1 cellular context compared by ENCODE assay signal in the genomic region with DNA sequence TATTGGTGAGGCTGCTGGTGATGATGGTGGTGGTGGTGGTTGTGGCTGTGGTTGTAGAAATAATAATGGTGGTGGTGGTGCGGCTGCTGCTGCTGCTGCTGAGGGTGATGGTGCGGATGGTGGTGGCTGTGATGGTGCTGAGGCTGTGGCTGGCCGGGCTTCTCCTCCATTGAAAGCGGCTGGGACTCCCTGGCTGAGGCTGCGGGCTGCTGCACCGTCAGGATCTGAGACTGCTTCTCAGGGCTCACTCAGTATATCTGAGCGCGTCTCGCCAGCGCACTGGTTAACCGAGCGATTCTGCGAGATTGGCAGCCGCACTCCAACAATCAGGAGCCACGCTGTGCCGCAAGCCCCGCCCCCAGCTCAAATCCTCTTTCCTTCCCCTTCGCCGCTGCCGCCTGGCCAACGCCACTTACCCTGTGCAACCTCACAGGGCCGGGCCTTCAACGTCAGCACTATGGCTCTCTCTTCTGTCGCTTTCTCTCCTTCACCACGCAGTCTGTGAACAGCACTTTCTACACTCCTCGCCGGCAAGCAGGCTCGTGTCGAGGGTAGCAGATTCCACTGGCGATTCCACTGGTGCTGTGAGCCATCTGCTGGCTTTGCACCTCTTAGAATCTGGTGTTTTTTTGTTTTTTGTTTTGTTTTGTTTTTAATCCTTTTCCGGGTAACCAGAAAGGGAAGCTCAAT.
TF ChIP-seq lines count a peak whose summit lies in the region.

Gene NUFIP2 (minus strand): TSS at position 259 of the 690 bp plus-strand sequence. CDS start 89 bp downstream, at position 170.

TF ChIP-seq in HepG2, 621 proteins besides CTCF, POLR2A, EP300 and RAD21 (continued from another document and continues in another):
- TF ChIP-seq, protein P1, sequence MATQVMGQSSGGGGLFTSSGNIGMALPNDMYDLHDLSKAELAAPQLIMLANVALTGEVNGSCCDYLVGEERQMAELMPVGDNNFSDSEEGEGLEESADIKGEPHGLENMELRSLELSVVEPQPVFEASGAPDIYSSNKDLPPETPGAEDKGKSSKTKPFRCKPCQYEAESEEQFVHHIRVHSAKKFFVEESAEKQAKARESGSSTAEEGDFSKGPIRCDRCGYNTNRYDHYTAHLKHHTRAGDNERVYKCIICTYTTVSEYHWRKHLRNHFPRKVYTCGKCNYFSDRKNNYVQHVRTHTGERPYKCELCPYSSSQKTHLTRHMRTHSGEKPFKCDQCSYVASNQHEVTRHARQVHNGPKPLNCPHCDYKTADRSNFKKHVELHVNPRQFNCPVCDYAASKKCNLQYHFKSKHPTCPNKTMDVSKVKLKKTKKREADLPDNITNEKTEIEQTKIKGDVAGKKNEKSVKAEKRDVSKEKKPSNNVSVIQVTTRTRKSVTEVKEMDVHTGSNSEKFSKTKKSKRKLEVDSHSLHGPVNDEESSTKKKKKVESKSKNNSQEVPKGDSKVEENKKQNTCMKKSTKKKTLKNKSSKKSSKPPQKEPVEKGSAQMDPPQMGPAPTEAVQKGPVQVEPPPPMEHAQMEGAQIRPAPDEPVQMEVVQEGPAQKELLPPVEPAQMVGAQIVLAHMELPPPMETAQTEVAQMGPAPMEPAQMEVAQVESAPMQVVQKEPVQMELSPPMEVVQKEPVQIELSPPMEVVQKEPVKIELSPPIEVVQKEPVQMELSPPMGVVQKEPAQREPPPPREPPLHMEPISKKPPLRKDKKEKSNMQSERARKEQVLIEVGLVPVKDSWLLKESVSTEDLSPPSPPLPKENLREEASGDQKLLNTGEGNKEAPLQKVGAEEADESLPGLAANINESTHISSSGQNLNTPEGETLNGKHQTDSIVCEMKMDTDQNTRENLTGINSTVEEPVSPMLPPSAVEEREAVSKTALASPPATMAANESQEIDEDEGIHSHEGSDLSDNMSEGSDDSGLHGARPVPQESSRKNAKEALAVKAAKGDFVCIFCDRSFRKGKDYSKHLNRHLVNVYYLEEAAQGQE (IDR thresholded peaks at IDR 0.05; ENCODE audit: borderline replicate concordance in 1 of 2, low read depth in 1 of 2, low read length in 2 of 2): peak in 1 of 2 experiments; percentile 73; a peak in 2 of 4 replicates
- TF ChIP-seq ZFP36L2 (CRISPR knock-in tag; IDR thresholded peaks at IDR 0.05): no peak
- TF ChIP-seq, protein P2, sequence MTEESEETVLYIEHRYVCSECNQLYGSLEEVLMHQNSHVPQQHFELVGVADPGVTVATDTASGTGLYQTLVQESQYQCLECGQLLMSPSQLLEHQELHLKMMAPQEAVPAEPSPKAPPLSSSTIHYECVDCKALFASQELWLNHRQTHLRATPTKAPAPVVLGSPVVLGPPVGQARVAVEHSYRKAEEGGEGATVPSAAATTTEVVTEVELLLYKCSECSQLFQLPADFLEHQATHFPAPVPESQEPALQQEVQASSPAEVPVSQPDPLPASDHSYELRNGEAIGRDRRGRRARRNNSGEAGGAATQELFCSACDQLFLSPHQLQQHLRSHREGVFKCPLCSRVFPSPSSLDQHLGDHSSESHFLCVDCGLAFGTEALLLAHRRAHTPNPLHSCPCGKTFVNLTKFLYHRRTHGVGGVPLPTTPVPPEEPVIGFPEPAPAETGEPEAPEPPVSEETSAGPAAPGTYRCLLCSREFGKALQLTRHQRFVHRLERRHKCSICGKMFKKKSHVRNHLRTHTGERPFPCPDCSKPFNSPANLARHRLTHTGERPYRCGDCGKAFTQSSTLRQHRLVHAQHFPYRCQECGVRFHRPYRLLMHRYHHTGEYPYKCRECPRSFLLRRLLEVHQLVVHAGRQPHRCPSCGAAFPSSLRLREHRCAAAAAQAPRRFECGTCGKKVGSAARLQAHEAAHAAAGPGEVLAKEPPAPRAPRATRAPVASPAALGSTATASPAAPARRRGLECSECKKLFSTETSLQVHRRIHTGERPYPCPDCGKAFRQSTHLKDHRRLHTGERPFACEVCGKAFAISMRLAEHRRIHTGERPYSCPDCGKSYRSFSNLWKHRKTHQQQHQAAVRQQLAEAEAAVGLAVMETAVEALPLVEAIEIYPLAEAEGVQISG (CRISPR knock-in tag; IDR thresholded peaks at IDR 0.05): peak; percentile 86
- no peak; the same call in 1 of the 2 replicates for TF ChIP-seq ARNTL (CRISPR knock-in tag; IDR thresholded peaks at IDR 0.05)
- no peak for TF ChIP-seq RARG (CRISPR knock-in tag; IDR thresholded peaks at IDR 0.05; ENCODE audit: low read depth)
- peak; percentile 76; the same call in 1 of the 2 replicates for TF ChIP-seq NRL (CRISPR knock-in tag; IDR thresholded peaks at IDR 0.05; ENCODE audit: borderline replicate concordance)
- TF ChIP-seq SP5 (CRISPR knock-in tag; IDR thresholded peaks at IDR 0.05; ENCODE audit: borderline replicate concordance, low read depth): no peak
- 0 out of 2 replicates have a peak, but pooled peaks have one; percentile 39 for TF ChIP-seq HES4 (CRISPR knock-in tag; IDR thresholded peaks at IDR 0.05; ENCODE audit: borderline replicate concordance)
- TF ChIP-seq KAT2B (IDR thresholded peaks at IDR 0.05; ENCODE audit: borderline replicate concordance, low read depth, low read length): no peak
- no peak for TF ChIP-seq MTA3 (CRISPR knock-in tag; IDR thresholded peaks at IDR 0.05)
- TF ChIP-seq MAF1 (CRISPR knock-in tag; IDR thresholded peaks at IDR 0.05; ENCODE audit: borderline replicate concordance): peak; percentile 73; the same call in 1 of the 2 replicates
- TF ChIP-seq CREM (IDR thresholded peaks at IDR 0.05): peak; percentile 80
- TF ChIP-seq CREM (CRISPR knock-in tag; IDR thresholded peaks at IDR 0.05): no peak
- no peak for TF ChIP-seq CBX2 (IDR thresholded peaks at IDR 0.05; ENCODE audit: low read depth, low read length)
- no peak for TF ChIP-seq CBX2 (CRISPR knock-in tag; IDR thresholded peaks at IDR 0.05; ENCODE audit: low read depth)
- TF ChIP-seq ARNT2 (CRISPR knock-in tag; IDR thresholded peaks at IDR 0.05; ENCODE audit: low read depth): peak; percentile 90
- TF ChIP-seq ARNT (IDR thresholded peaks at IDR 0.05): no peak
- no peak for TF ChIP-seq XRCC5 (optimal IDR thresholded peaks at IDR 0.05; ENCODE audit: low read length)
- TF ChIP-seq ZNF780A (CRISPR knock-in tag; IDR thresholded peaks at IDR 0.05): no peak
- no peak for TF ChIP-seq MBNL3 (CRISPR knock-in tag; conservative IDR thresholded peaks at IDR 0.05)
- peak; percentile 80 for TF ChIP-seq ZNF547 (CRISPR knock-in tag; IDR thresholded peaks at IDR 0.05)
- peak; percentile 48; the same call in 1 of the 2 replicates for TF ChIP-seq ZNF512 (CRISPR knock-in tag; IDR thresholded peaks at IDR 0.05)
- no peak for TF ChIP-seq PHB2 (IDR thresholded peaks at IDR 0.05; ENCODE audit: partially characterized antibody)
- TF ChIP-seq KAT7 (CRISPR knock-in tag; IDR thresholded peaks at IDR 0.05; ENCODE audit: borderline replicate concordance): no peak; the same call in 1 of the 2 replicates
- no peak for TF ChIP-seq ZNF713 (CRISPR knock-in tag; IDR thresholded peaks at IDR 0.05)
- TF ChIP-seq, protein P3, sequence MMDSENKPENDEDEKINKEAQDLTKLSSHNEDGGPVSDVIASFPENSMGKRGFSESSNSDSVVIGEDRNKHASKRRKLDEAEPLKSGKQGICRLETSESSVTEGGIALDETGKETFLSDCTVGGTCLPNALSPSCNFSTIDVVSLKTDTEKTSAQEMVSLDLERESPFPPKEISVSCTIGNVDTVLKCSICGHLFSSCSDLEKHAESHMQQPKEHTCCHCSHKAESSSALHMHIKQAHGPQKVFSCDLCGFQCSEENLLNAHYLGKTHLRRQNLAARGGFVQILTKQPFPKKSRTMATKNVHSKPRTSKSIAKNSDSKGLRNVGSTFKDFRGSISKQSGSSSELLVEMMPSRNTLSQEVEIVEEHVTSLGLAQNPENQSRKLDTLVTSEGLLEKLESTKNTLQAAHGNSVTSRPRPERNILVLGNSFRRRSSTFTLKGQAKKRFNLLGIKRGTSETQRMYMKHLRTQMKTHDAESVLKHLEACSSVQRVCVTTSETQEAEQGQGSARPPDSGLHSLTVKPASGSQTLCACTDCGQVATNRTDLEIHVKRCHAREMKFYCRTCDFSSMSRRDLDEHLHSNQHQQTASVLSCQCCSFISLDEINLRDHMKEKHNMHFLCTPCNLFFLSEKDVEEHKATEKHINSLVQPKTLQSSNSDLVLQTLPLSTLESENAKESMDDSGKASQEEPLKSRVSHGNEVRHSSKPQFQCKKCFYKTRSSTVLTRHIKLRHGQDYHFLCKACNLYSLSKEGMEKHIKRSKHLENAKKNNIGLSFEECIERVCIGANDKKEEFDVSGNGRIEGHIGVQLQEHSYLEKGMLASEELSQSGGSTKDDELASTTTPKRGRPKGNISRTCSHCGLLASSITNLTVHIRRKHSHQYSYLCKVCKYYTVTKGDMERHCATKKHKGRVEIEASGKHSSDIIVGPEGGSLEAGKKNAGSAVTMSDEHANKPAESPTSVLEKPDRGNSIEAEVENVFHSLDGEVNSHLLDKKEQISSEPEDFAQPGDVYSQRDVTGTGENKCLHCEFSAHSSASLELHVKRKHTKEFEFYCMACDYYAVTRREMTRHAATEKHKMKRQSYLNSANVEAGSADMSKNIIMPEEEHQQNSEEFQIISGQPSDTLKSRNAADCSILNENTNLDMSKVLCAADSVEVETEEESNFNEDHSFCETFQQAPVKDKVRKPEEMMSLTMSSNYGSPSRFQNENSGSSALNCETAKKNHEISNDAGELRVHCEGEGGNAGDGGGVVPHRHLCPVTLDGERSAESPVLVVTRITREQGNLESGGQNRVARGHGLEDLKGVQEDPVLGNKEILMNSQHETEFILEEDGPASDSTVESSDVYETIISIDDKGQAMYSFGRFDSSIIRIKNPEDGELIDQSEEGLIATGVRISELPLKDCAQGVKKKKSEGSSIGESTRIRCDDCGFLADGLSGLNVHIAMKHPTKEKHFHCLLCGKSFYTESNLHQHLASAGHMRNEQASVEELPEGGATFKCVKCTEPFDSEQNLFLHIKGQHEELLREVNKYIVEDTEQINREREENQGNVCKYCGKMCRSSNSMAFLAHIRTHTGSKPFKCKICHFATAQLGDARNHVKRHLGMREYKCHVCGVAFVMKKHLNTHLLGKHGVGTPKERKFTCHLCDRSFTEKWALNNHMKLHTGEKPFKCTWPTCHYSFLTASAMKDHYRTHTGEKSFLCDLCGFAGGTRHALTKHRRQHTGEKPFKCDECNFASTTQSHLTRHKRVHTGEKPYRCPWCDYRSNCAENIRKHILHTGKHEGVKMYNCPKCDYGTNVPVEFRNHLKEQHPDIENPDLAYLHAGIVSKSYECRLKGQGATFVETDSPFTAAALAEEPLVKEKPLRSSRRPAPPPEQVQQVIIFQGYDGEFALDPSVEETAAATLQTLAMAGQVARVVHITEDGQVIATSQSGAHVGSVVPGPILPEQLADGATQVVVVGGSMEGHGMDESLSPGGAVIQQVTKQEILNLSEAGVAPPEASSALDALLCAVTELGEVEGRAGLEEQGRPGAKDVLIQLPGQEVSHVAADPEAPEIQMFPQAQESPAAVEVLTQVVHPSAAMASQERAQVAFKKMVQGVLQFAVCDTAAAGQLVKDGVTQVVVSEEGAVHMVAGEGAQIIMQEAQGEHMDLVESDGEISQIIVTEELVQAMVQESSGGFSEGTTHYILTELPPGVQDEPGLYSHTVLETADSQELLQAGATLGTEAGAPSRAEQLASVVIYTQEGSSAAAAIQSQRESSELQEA (CRISPR knock-in tag; IDR thresholded peaks at IDR 0.05; ENCODE audit: not compliant biosample characterization): peak; percentile 52
- no peak for TF ChIP-seq ADNP (CRISPR knock-in tag; IDR thresholded peaks at IDR 0.05)
- peak in 1 of 2 experiments; percentile 84; a peak in 1 of 4 replicates for TF ChIP-seq KLF16 (CRISPR knock-in tag; IDR thresholded peaks at IDR 0.05)
- TF ChIP-seq RBFOX2 (IDR thresholded peaks at IDR 0.05; ENCODE audit: low read depth, low read length): peak; percentile 95
- TF ChIP-seq ZFAT (CRISPR knock-in tag; conservative IDR thresholded peaks at IDR 0.05): peak; percentile 99
- TF ChIP-seq ATM (IDR thresholded peaks at IDR 0.05; ENCODE audit: borderline replicate concordance): no peak
- no peak for TF ChIP-seq EZH2 (conservative IDR thresholded peaks at IDR 0.05; ENCODE audit: low read depth, low read length)
- peak; percentile 77; the same call in 1 of the 2 replicates for TF ChIP-seq SMYD3 (CRISPR knock-in tag; IDR thresholded peaks at IDR 0.05)
- TF ChIP-seq ZNF891 (CRISPR knock-in tag; IDR thresholded peaks at IDR 0.05): peak; percentile 77; the same call in 1 of the 2 replicates
- TF ChIP-seq POLR2G (IDR thresholded peaks at IDR 0.05; ENCODE audit: low read depth, low read length): peak; percentile 99
- peak; percentile 47; the same call in 1 of the 2 replicates for TF ChIP-seq ZSCAN9 (CRISPR knock-in tag; IDR thresholded peaks at IDR 0.05; ENCODE audit: borderline replicate concordance)
- peak; percentile 83 for TF ChIP-seq ZBTB21 (CRISPR knock-in tag; IDR thresholded peaks at IDR 0.05)
- no peak for TF ChIP-seq TEAD2 (CRISPR knock-in tag; IDR thresholded peaks at IDR 0.05)
- TF ChIP-seq DMAP1 (CRISPR knock-in tag; IDR thresholded peaks at IDR 0.05): peak; percentile 80
- no peak; the same call in 1 of the 2 replicates for TF ChIP-seq ZNF24 (IDR thresholded peaks at IDR 0.05)
- no peak for TF ChIP-seq TBL1XR1 (IDR thresholded peaks at IDR 0.05; ENCODE audit: borderline replicate concordance, low read length, partially characterized antibody)
- TF ChIP-seq ZNF253 (CRISPR knock-in tag; IDR thresholded peaks at IDR 0.05; ENCODE audit: borderline replicate concordance): no peak
- TF ChIP-seq, protein P4, sequence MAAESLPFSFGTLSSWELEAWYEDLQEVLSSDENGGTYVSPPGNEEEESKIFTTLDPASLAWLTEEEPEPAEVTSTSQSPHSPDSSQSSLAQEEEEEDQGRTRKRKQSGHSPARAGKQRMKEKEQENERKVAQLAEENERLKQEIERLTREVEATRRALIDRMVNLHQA (CRISPR knock-in tag; IDR thresholded peaks at IDR 0.05): no peak
- peak; percentile 48; the same call in 1 of the 2 replicates for TF ChIP-seq NR2F2 (IDR thresholded peaks at IDR 0.05; ENCODE audit: borderline replicate concordance, low read depth)
- no peak for TF ChIP-seq ISX (CRISPR knock-in tag; conservative IDR thresholded peaks at IDR 0.05)
